ENCODE assay signal across 2 cellular contexts in the genomic region with DNA sequence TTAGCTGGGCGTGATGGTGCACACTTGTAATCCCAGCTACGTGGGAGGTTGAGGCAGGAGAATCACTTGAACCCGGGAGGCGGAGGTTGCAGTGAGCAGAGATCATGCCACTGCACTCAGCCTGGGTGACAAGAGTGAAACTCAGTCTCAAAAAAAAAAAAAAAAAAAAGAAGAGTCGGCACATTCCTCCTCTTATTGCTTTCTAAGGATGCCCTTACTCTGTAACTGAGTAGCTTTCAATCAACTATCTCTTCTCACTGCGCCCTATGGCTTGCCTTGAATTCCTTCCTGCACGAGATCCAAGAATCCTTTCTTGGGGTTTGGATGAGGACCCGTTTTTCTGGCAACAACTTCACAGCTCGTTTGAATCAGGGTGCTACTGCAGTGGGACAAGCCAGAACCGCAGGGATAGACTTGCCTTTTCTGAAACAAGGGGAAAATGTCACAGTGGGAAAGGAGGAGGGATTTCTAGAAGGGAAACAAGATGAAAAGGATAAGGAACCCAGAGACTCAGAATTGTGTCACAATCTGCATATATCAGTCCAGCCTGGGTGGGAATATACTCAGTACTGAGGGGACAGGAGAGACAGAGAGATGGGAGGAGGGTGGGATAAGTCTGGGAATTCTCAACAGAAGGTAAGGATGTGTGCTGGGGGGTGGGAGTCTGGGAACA.
TF ChIP-seq lines count a peak whose summit lies in the region.

No MANE protein-coding gene starts in this region.

TF ChIP-seq in GM23338, 12 proteins besides CTCF, POLR2A, EP300 and RAD21 (continues in another document):
- no peak for TF ChIP-seq STAT1 (IDR thresholded peaks at IDR 0.05; ENCODE audit: unreplicated experiment)
- TF ChIP-seq, protein P1, sequence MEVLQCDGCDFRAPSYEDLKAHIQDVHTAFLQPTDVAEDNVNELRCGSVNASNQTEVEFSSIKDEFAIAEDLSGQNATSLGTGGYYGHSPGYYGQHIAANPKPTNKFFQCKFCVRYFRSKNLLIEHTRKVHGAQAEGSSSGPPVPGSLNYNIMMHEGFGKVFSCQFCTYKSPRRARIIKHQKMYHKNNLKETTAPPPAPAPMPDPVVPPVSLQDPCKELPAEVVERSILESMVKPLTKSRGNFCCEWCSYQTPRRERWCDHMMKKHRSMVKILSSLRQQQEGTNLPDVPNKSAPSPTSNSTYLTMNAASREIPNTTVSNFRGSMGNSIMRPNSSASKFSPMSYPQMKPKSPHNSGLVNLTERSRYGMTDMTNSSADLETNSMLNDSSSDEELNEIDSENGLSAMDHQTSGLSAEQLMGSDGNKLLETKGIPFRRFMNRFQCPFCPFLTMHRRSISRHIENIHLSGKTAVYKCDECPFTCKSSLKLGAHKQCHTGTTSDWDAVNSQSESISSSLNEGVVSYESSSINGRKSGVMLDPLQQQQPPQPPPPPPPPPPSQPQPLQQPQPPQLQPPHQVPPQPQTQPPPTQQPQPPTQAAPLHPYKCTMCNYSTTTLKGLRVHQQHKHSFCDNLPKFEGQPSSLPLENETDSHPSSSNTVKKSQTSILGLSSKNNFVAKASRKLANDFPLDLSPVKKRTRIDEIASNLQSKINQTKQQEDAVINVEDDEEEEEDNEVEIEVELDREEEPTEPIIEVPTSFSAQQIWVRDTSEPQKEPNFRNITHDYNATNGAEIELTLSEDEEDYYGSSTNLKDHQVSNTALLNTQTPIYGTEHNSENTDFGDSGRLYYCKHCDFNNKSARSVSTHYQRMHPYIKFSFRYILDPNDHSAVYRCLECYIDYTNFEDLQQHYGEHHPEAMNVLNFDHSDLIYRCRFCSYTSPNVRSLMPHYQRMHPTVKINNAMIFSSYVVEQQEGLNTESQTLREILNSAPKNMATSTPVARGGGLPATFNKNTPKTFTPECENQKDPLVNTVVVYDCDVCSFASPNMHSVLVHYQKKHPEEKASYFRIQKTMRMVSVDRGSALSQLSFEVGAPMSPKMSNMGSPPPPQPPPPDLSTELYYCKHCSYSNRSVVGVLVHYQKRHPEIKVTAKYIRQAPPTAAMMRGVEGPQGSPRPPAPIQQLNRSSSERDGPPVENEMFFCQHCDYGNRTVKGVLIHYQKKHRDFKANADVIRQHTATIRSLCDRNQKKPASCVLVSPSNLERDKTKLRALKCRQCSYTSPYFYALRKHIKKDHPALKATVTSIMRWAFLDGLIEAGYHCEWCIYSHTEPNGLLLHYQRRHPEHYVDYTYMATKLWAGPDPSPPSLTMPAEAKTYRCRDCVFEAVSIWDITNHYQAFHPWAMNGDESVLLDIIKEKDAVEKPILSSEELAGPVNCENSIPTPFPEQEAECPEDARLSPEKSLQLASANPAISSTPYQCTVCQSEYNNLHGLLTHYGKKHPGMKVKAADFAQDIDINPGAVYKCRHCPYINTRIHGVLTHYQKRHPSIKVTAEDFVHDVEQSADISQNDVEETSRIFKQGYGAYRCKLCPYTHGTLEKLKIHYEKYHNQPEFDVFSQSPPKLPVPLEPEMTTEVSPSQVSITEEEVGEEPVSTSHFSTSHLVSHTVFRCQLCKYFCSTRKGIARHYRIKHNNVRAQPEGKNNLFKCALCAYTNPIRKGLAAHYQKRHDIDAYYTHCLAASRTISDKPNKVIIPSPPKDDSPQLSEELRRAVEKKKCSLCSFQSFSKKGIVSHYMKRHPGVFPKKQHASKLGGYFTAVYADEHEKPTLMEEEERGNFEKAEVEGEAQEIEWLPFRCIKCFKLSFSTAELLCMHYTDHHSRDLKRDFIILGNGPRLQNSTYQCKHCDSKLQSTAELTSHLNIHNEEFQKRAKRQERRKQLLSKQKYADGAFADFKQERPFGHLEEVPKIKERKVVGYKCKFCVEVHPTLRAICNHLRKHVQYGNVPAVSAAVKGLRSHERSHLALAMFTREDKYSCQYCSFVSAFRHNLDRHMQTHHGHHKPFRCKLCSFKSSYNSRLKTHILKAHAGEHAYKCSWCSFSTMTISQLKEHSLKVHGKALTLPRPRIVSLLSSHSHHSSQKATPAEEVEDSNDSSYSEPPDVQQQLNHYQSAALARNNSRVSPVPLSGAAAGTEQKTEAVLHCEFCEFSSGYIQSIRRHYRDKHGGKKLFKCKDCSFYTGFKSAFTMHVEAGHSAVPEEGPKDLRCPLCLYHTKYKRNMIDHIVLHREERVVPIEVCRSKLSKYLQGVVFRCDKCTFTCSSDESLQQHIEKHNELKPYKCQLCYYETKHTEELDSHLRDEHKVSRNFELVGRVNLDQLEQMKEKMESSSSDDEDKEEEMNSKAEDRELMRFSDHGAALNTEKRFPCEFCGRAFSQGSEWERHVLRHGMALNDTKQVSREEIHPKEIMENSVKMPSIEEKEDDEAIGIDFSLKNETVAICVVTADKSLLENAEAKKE (CRISPR knock-in tag; IDR thresholded peaks at IDR 0.05), result no peak
- no peak for TF ChIP-seq NANOG (IDR thresholded peaks at IDR 0.05; ENCODE audit: borderline replicate concordance)
- TF ChIP-seq EZH2 (IDR thresholded peaks at IDR 0.05; ENCODE audit: low read depth, unreplicated experiment), result no peak
- TF ChIP-seq CREB1 (CRISPR knock-in tag; IDR thresholded peaks at IDR 0.05; ENCODE audit: low read depth), result no peak
- TF ChIP-seq JUNB (IDR thresholded peaks at IDR 0.05; ENCODE audit: unreplicated experiment), result no peak
- TF ChIP-seq ZNF114 (CRISPR knock-in tag; IDR thresholded peaks at IDR 0.05), result no peak
- TF ChIP-seq, protein P2, sequence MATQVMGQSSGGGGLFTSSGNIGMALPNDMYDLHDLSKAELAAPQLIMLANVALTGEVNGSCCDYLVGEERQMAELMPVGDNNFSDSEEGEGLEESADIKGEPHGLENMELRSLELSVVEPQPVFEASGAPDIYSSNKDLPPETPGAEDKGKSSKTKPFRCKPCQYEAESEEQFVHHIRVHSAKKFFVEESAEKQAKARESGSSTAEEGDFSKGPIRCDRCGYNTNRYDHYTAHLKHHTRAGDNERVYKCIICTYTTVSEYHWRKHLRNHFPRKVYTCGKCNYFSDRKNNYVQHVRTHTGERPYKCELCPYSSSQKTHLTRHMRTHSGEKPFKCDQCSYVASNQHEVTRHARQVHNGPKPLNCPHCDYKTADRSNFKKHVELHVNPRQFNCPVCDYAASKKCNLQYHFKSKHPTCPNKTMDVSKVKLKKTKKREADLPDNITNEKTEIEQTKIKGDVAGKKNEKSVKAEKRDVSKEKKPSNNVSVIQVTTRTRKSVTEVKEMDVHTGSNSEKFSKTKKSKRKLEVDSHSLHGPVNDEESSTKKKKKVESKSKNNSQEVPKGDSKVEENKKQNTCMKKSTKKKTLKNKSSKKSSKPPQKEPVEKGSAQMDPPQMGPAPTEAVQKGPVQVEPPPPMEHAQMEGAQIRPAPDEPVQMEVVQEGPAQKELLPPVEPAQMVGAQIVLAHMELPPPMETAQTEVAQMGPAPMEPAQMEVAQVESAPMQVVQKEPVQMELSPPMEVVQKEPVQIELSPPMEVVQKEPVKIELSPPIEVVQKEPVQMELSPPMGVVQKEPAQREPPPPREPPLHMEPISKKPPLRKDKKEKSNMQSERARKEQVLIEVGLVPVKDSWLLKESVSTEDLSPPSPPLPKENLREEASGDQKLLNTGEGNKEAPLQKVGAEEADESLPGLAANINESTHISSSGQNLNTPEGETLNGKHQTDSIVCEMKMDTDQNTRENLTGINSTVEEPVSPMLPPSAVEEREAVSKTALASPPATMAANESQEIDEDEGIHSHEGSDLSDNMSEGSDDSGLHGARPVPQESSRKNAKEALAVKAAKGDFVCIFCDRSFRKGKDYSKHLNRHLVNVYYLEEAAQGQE (IDR thresholded peaks at IDR 0.05; ENCODE audit: unreplicated experiment), result no peak
- TF ChIP-seq POLR2AphosphoS5 (IDR thresholded peaks at IDR 0.05; ENCODE audit: low read depth), result no peak
- no peak for TF ChIP-seq EZH2phosphoT487 (IDR thresholded peaks at IDR 0.05; ENCODE audit: unreplicated experiment)

TF ChIP-seq in HepG2, 621 proteins besides CTCF, POLR2A, EP300 and RAD21:
- TF ChIP-seq ZNF703 (CRISPR knock-in tag; IDR thresholded peaks at IDR 0.05; ENCODE audit: borderline replicate concordance), result no peak
- no peak for TF ChIP-seq ZNF891 (CRISPR knock-in tag; IDR thresholded peaks at IDR 0.05)
- no peak for TF ChIP-seq KLF15 (CRISPR knock-in tag; IDR thresholded peaks at IDR 0.05; ENCODE audit: borderline replicate concordance)
- TF ChIP-seq, protein P3, sequence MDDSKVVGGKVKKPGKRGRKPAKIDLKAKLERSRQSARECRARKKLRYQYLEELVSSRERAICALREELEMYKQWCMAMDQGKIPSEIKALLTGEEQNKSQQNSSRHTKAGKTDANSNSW (CRISPR knock-in tag; IDR thresholded peaks at IDR 0.05; ENCODE audit: borderline replicate concordance), result no peak
- TF ChIP-seq, protein P4, sequence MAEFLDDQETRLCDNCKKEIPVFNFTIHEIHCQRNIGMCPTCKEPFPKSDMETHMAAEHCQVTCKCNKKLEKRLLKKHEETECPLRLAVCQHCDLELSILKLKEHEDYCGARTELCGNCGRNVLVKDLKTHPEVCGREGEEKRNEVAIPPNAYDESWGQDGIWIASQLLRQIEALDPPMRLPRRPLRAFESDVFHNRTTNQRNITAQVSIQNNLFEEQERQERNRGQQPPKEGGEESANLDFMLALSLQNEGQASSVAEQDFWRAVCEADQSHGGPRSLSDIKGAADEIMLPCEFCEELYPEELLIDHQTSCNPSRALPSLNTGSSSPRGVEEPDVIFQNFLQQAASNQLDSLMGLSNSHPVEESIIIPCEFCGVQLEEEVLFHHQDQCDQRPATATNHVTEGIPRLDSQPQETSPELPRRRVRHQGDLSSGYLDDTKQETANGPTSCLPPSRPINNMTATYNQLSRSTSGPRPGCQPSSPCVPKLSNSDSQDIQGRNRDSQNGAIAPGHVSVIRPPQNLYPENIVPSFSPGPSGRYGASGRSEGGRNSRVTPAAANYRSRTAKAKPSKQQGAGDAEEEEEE (CRISPR knock-in tag; IDR thresholded peaks at IDR 0.05; ENCODE audit: borderline replicate concordance), result no peak
- no peak for TF ChIP-seq STAT5B (CRISPR knock-in tag; IDR thresholded peaks at IDR 0.05)
- TF ChIP-seq KMT2B (CRISPR knock-in tag; IDR thresholded peaks at IDR 0.05), result no peak
- TF ChIP-seq ZNF768 (CRISPR knock-in tag; IDR thresholded peaks at IDR 0.05), result no peak
TF ChIP-seq in HepG2: peak in this region for 0.
